ENCODE assay signal across 1 cellular context in the genomic region with DNA sequence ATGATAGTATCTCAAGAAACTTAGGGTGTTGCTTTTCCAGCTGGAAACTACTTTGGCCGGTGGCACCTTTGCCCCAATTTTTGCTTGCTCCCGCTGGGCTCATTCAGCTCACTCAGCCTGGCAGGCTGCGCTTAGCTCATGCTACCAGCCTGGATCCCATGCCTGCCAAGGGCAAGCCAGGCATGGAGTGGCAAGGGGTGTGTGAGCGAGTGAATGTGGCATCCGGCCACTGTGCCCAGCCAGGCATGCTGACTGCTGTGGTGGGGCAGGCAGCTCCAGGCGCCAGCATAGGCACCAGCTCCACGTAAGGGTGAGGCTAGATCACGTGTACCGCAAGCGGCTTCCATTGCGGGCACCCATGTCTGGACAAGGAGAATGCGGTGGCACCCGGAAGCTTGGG.
TF ChIP-seq lines count a peak whose summit lies in the region.

No MANE protein-coding gene starts in this region.

TF ChIP-seq in K562, 482 proteins besides CTCF, POLR2A, EP300 and RAD21:
- TF ChIP-seq POLR2G (IDR thresholded peaks at IDR 0.05; ENCODE audit: low read depth, low read length), result peak; percentile 39; the same call in 1 of the 2 replicates
- TF ChIP-seq, protein P1, sequence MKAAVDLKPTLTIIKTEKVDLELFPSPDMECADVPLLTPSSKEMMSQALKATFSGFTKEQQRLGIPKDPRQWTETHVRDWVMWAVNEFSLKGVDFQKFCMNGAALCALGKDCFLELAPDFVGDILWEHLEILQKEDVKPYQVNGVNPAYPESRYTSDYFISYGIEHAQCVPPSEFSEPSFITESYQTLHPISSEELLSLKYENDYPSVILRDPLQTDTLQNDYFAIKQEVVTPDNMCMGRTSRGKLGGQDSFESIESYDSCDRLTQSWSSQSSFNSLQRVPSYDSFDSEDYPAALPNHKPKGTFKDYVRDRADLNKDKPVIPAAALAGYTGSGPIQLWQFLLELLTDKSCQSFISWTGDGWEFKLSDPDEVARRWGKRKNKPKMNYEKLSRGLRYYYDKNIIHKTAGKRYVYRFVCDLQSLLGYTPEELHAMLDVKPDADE (conservative IDR thresholded peaks at IDR 0.05; ENCODE audit: control insufficient read depth, low read depth, low read length), result no peak
